ENCODE assay signal across 8 cellular contexts in genomic region chrX:48957477-48957826, GRCh38. TPM values are rescaled to one million over a fixed set of nuclear protein-coding genes. Genes with fewer than 3 reads are reported as not detected.
A peak's percentile ranks its signal among the peaks of the same experiment; 100 is the strongest.
DNase-seq lines count a peak whose midpoint lies in the region; ATAC-seq, FAIRE-seq and TF ChIP-seq lines count a peak whose summit lies in the region.

Gene OTUD5, minus strand, starts transcription at chrX:48957607. Its CDS starts 37 bp downstream, at chrX:48957570.

- H3K23ac ChIP-seq in IMR-90 (ENCODE audit: low read depth, low read length): peak within 1 kb of the TSS; percentile 96; the same call in 1 of the 2 replicates

- ATAC-seq in GM21447 (IDR thresholded peaks at IDR 0.05; ENCODE audit: unreplicated experiment): peak; percentile 42
- peak; percentile 51 for ATAC-seq in IMR-90 (ENCODE audit: low read depth)
- peak; percentile 40 for ATAC-seq in K562
- no peak for ATAC-seq in HG03457 (IDR thresholded peaks at IDR 0.05; ENCODE audit: unreplicated experiment)

- peak within 1 kb of the TSS; percentile 98 for H2BK5ac ChIP-seq in IMR-90 (ENCODE audit: low read depth, low read length, poor library complexity, severe bottlenecking)

- H3K27ac ChIP-seq in IMR-90 (ENCODE audit: insufficient read depth, low read length): peak within 1 kb of the TSS; percentile 89
- peak within 1 kb of the TSS; percentile 98 for H3K27ac ChIP-seq in K562 (ENCODE audit: extremely low read depth, low read depth, low read length)

- no peak within 1 kb of the TSS; the same call in 2 of the 3 replicates for H2BK15ac ChIP-seq in IMR-90 (ENCODE audit: low read depth, low read length)

- peaks cover 67% of the 10 kb centered on the region for H3K79me2 ChIP-seq in K562 (ENCODE audit: control insufficient read depth, insufficient read depth, low read length)

- peak within 1 kb of the TSS; percentile 78 for H3K4me3 ChIP-seq in IMR-90 (ENCODE audit: insufficient read depth, low read depth, low read length)
- peak within 1 kb of the TSS; percentile 84 for H3K4me3 ChIP-seq in K562

- intact Hi-C loops in IMR-90 (cut with micrococcal nuclease) (no loop called here), K562 (cut with micrococcal nuclease) (loop anchor here (2.0 to 10.0 kb wide), 3 partner anchors 45 to 217 kb away; partner anchors contain the start of genes GRIPAP1 and PLP2)
- intact Hi-C loops in T-helper 2 cell treated with Interferon-gamma antibody and Interleukin-4, amounts not matched to agents 100 ng/mL and 5 ng/mL, for 36 hours (cut with micrococcal nuclease): loop anchor here (5.0 to 10.0 kb wide), 2 partner anchors 117 to 480 kb away; partner anchors contain the start of genes FTSJ1, PRAF2 and WDR45

- TF ChIP-seq RAD21 in IMR-90 (IDR thresholded peaks at IDR 0.05; ENCODE audit: low read length) (no peak), K562 (CRISPR knock-in tag; conservative IDR thresholded peaks at IDR 0.05 in 1 of 2, IDR thresholded peaks at IDR 0.05 in 1 of 2) (no peak)

- H3K9me3 ChIP-seq in IMR-90 (ENCODE audit: control insufficient read depth, insufficient read depth, low read length): no peaks in the 10 kb centered on the region
- H3K9me3 ChIP-seq in K562 (replicated peaks; ENCODE audit: control insufficient read depth, insufficient read depth, low read depth, low read length): no peaks in the 10 kb centered on the region

- H3K4me2 ChIP-seq in IMR-90 (ENCODE audit: low read depth, low read length) (peak within 1 kb of the TSS; percentile 86), K562 (ENCODE audit: insufficient read depth, low read length) (peak within 1 kb of the TSS; percentile 95)

- TF ChIP-seq EP300 in K562 (IDR thresholded peaks at IDR 0.05; ENCODE audit: low read length): no peak

- H3K36me3 ChIP-seq in IMR-90 (ENCODE audit: control insufficient read depth, insufficient read depth, low read length): peaks cover 12% of the 10 kb centered on the region; the same call in 1 of the 2 replicates
- peaks cover 44% of the 10 kb centered on the region for H3K36me3 ChIP-seq in K562 (ENCODE audit: control insufficient read depth, insufficient read depth, low read length)

- peak within 1 kb of the TSS; percentile 99 for H3K14ac ChIP-seq in IMR-90 (replicated peaks; ENCODE audit: low read depth, low read length)

- peak within 1 kb of the TSS; percentile 92 for H4K5ac ChIP-seq in IMR-90 (ENCODE audit: low read depth, low read length)

- BruUV-seq in IMR-90 (replicated peaks; lab: Mats Ljungman, UMichigan) (no TSS peak), K562 (replicated peaks; lab: Mats Ljungman, UMichigan) (no TSS peak)

- 0 out of 2 replicates have a peak within 1 kb of the TSS, but pooled peaks have one; percentile 57 for H2BK20ac ChIP-seq in IMR-90 (ENCODE audit: low read depth, low read length)

- H2BK120ac ChIP-seq in IMR-90 (ENCODE audit: low read depth, low read length): peak within 1 kb of the TSS; percentile 91; the same call in 1 of the 2 replicates

- H3K9ac ChIP-seq in IMR-90 (ENCODE audit: low read depth, low read length) (peak within 1 kb of the TSS; percentile 83), K562 (ENCODE audit: insufficient read depth in 1 of 2, low read depth in 2 of 2, low read length in 2 of 2) (peak within 1 kb of the TSS; percentile 95 to 96)

- FAIRE-seq in K562 (lab: Jason Lieb, UNC): no peak

- peak within 1 kb of the TSS; percentile 76 to 98 for H4K8ac ChIP-seq in IMR-90 (ENCODE audit: low read depth in 2 of 2, low read length in 2 of 2)

- peak within 1 kb of the TSS; percentile 89 for H3K56ac ChIP-seq in IMR-90 (ENCODE audit: extremely low read depth, insufficient read depth, low read length)

- H3K4me1 ChIP-seq in IMR-90 (ENCODE audit: control insufficient read depth, insufficient read depth, low read length): peaks cover 2% of the 10 kb centered on the region
- H3K4me1 ChIP-seq in K562 (replicated peaks in 1 of 2; ENCODE audit: control insufficient read depth in 2 of 2, insufficient read depth in 2 of 2, low read length in 2 of 2): peaks cover 29 to 58% of the 10 kb centered on the region in 2 experiments

- dilution Hi-C loops in IMR-90 (cut with HindIII; ENCODE audit: low sequenced_read_pairs, unreplicated experiment): no loop called here

- DNase-seq in Caki2 (ENCODE audit: low read depth) (no peak), IMR-90 (no peak), K562 (ENCODE audit: extremely low read depth in 1 of 4, low spot score in 3 of 4) (peak in 3 of 4 experiments; percentile 66 to 85 (median 77)), inferior parietal cortex (ENCODE audit: extremely low spot score) (peak; percentile 59)
- DNase-seq in stimulated activated CD4-positive, alpha-beta T cell treated with anti-CD3 and anti-CD28 coated beads, Interleukin-12 subunit alpha, Interleukin-12 subunit beta, amount 100 ng/mL, for 48 hours (ENCODE audit: low read depth in 2 of 3, low spot score in 1 of 3): peak in 2 of 3 donors; percentile 51 to 62

- POLR2A ChIA-PET in IMR-90 (lab: Charles Lee; ENCODE audit: unreplicated experiment): interaction anchor here (1.2 kb wide), 1 partner anchor 122 kb away, joined by 3 read pairs; the partner anchor contains the start of gene WDR45
- POLR2A ChIA-PET in K562 (lab: Yijun Ruan, JAX): interaction anchor here (0.6 to 1.7 kb wide), 8 partner anchors 11 to 233 kb away, joined by 3 to 11 read pairs (median 3); no protein-coding TSS in a partner anchor

- in situ Hi-C loops in Caki2 (cut with HindIII; ENCODE audit: low pct_unique_long_range_greater_than_20kb, low sequenced_read_pairs) (no loop called here), IMR-90 (cut with MboI; ENCODE audit: low sequenced_read_pairs) (loop anchor here (25.0 kb wide), 1 partner anchor 105 kb away; the partner anchor contains the start of genes CCDC120 and PRAF2), K562 (cut with MboI) (no loop called here)

- TF ChIP-seq POLR2A in IMR-90 (IDR thresholded peaks at IDR 0.05; ENCODE audit: low read depth, low read length): no peak
- peak; percentile 44; the same call in 1 of the 2 replicates for TF ChIP-seq POLR2A in K562 (conservative IDR thresholded peaks at IDR 0.05)

- no peak for TF ChIP-seq CTCF in IMR-90 (conservative IDR thresholded peaks at IDR 0.05; ENCODE audit: low read depth, low read length)
- no peak for TF ChIP-seq CTCF in K562 (IDR thresholded peaks at IDR 0.05 in 2 of 3, conservative IDR thresholded peaks at IDR 0.05 in 1 of 3; ENCODE audit: insufficient read depth in 2 of 3, low read depth in 1 of 3, low read length in 3 of 3)

- no peaks in the 10 kb centered on the region for H3K27me3 ChIP-seq in IMR-90 (ENCODE audit: control insufficient read depth, insufficient read depth, low read length)
- H3K27me3 ChIP-seq in K562 (ENCODE audit: control insufficient read depth in 2 of 2, insufficient read depth in 2 of 2, low read length in 2 of 2): no peaks in the 10 kb centered on the region; a peak in 1 of 5 replicates

- H2AK9ac ChIP-seq in IMR-90 (replicated peaks; ENCODE audit: low read depth, low read length, poor library complexity): peak within 1 kb of the TSS; percentile 98

- 52% methylated on average over 9 of the region's 53 CpGs; no CpG with 5 or more reads in 1 of the 2 experiments for WGBS in IMR-90 (ENCODE audit: extremely low coverage in 2 of 2, insufficient read length in 1 of 2), 2 experiments
- 0% methylated on average over 24 of the region's 53 CpGs for WGBS in K562 (ENCODE audit: insufficient coverage, low coverage, missing lambda C conversion rate)

- peak within 1 kb of the TSS; percentile 93 for H2AK5ac ChIP-seq in IMR-90 (ENCODE audit: low read depth, low read length)

- H4K20me1 ChIP-seq in IMR-90 (ENCODE audit: insufficient read depth, low read length) (peaks cover 23% of the 10 kb centered on the region; the same call in 1 of the 2 replicates), K562 (replicated peaks; ENCODE audit: control insufficient read depth, insufficient read depth, low read length) (peaks cover 12% of the 10 kb centered on the region; the same call in 1 of the 2 replicates)

- H3K4ac ChIP-seq in IMR-90 (ENCODE audit: low read depth, low read length): peak within 1 kb of the TSS; percentile 100

- H4K91ac ChIP-seq in IMR-90 (ENCODE audit: insufficient read depth, low read depth, low read length): peak within 1 kb of the TSS; percentile 98

- peak within 1 kb of the TSS; percentile 91 for H3K18ac ChIP-seq in IMR-90 (ENCODE audit: low read depth, low read length)

- H2AFZ ChIP-seq in IMR-90 (replicated peaks; ENCODE audit: low read length, poor library complexity) (peak within 1 kb of the TSS; percentile 98), K562 (ENCODE audit: low read depth, low read length) (peak within 1 kb of the TSS; percentile 94)

- H3K9me1 ChIP-seq in IMR-90 (ENCODE audit: insufficient read depth, low read length) (no peaks in the 10 kb centered on the region; the same call in none of the 2 replicates), K562 (ENCODE audit: control insufficient read depth, insufficient read depth, low read length) (peaks cover 8% of the 10 kb centered on the region)

- peaks cover 4 to 49% of the 10 kb centered on the region in 2 experiments; a peak in 3 of 4 replicates for H3K79me1 ChIP-seq in IMR-90 (ENCODE audit: low read depth in 1 of 2, low read length in 2 of 2)

- CTCF ChIA-PET in IMR-90 (lab: Yijun Ruan, JAX) (no interaction called here), K562 (lab: Yijun Ruan, JAX; ENCODE audit: low intra/inter-chr PET ratio) (interaction anchor here (0.6 kb wide), 1 partner anchor 385 kb away, joined by 4 read pairs; no protein-coding TSS in a partner anchor)

RNA-seq across cellular contexts. Expression of gene OTUD5, which starts in this region (rescaled TPM):
- 46.2 and 48.7 TPM in 2 replicates for total RNA-seq in Caki2 (2014; rRNA removed; shearing (Covaris generic); ENCODE audit: low replicate concordance)
- total RNA-seq in IMR-90 (2012; rRNA removed): 30.6 and 31.7 TPM in 2 replicates
- 48.3 and 50.4 TPM in 2 replicates for polyA plus RNA-seq in IMR-90 (2012; rRNA removed)
- polyA plus RNA-seq in IMR-90 (2012; cell fraction: cytosol; rRNA removed): 38.0 and 48.9 TPM in 2 replicates
- 99.0 and 150 TPM in 2 replicates for polyA plus RNA-seq in IMR-90 (2012; cell fraction: nucleus; rRNA removed; ENCODE audit: low replicate concordance)
- 50.2 and 50.9 TPM in 2 replicates for total RNA-seq in T-helper 2 cell treated with Interferon-gamma antibody and Interleukin-4, amounts not matched to agents 100 ng/mL and 5 ng/mL, for 36 hours
- total RNA-seq in K562 (2011; cell fraction: chromatin; rRNA removed; ENCODE audit: low replicate concordance): 120 and 216 TPM in 2 replicates
- total RNA-seq in K562 (2011; cell fraction: nucleolus; rRNA removed): 104 TPM in 2 replicates
- total RNA-seq in K562 (2011; cell fraction: nucleoplasm; rRNA removed): 75.4 and 94.3 TPM in 2 replicates
- total RNA-seq in K562 (2014; rRNA removed): 59.0 and 62.6 TPM in 2 replicates
- 34.1 and 37.5 TPM in 2 replicates for total RNA-seq in K562 (2014; rRNA removed; fragmentation: Illumina TruSeq; extraction: Trizol)
- 38.3 and 38.7 TPM in 2 replicates for total RNA-seq in K562 (2015; rRNA removed; fragmentation: Illumina TruSeq; extraction: Trizol)
- total RNA-seq in K562 (2021): 87.0 and 93.0 TPM in 2 replicates
- 97.4 and 102 TPM in 2 replicates for polyA plus RNA-seq in K562 (2011; rRNA removed)
- 65.4 and 83.9 TPM in 2 replicates for polyA plus RNA-seq in K562 (2011; cell fraction: cytosol; rRNA removed)
- 206 and 253 TPM in 2 replicates for polyA plus RNA-seq in K562 (2011; cell fraction: nucleus; rRNA removed)
- 78.2 and 87.9 TPM in 2 replicates for polyA plus RNA-seq in K562 (2012)
- 86.9 and 99.8 TPM in 2 replicates for polyA plus RNA-seq in K562 (2014; fragmentation: Illumina TruSeq; extraction: Trizol)
- 1 to 10 TPM; 3.6 to 5.5 TPM for polyA plus RNA-seq in K562 (2014; fragmentation: Nextera tagmentation; extraction: Ambion mirVana)
- 80.4 and 87.7 TPM in 2 replicates for polyA plus RNA-seq in K562 (2014; rRNA removed)
- polyA minus RNA-seq in K562 (2011; rRNA and poly(A)+ RNA removed): 73.1 and 111 TPM in 2 replicates
- polyA minus RNA-seq in K562 (2011; cell fraction: cytosol; rRNA and poly(A)+ RNA removed): 52.2 and 59.6 TPM in 2 replicates
- 25.6 and 31.1 TPM in 2 replicates for polyA minus RNA-seq in K562 (2011; cell fraction: nucleus; rRNA and poly(A)+ RNA removed)

Comparison
In these comparisons a context has a peak if more than half of its experiments do, and no peak if none do; other contexts are left out.
1. DNase-seq: peak in K562 (3 of 4), inferior parietal cortex (single experiment) and stimulated activated CD4-positive, alpha-beta T cell treated with anti-CD3 and anti-CD28 coated beads, Interleukin-12 subunit alpha, Interleukin-12 subunit beta, amount 100 ng/mL, for 48 hours (2 of 3); none in Caki2 (single experiment) and IMR-90 (single experiment).